11 cellular contexts compared by ENCODE assay signal in the genomic region with DNA sequence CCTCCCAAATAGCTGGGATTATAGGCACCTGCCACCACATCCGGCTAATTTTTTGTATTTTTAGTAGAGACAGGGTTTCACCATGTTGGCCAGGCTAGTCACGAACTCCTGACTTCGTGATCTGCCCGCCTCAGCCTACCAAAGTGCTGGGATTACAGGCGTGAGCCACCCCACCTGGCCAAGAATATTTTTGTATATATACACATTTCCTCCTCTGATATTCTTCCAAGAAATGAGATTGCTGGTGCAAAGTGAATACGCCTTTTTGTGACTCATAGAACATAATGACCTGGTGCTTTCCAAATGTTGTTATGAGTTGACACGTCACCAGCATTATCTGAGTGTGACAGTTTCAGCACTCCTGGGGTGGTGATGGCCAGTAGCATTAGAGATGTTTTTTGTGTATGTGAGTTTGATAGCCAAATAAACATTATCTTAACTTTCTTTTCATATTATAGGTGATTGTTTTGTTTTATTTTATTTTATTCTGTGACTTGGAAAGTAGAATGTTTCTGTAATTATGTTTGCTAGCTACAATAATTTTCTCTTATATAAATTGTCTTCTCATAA. TPM values are rescaled to one million over a fixed set of nuclear protein-coding genes. Genes with fewer than 3 reads are reported as not detected.
DNase-seq lines count a peak whose midpoint lies in the region; ATAC-seq and TF ChIP-seq lines count a peak whose summit lies in the region.
"Had no signal": no experiment of that assay in that cellular context is flagged by ENCODE, and none has a peak within 500 bp of the region (broad histone marks: within the 10 kb centered on the region; RNA-seq: fewer than 3 reads in every experiment).

No MANE protein-coding gene starts in this region.

- TF ChIP-seq POLR2A in suprapubic skin (IDR thresholded peaks at IDR 0.05), result no peak

- no peak for TF ChIP-seq EP300 in suprapubic skin (IDR thresholded peaks at IDR 0.05)

- H3K36me3 Mint-ChIP-seq in activated T-cell treated with anti-CD3 and anti-CD28 coated beads, Interleukin-2, amount 50 U/mL, for 4 hours (ENCODE audit: insufficient read depth), result no peaks in the 10 kb centered on the region

- peak overlapping the region in 1 of 59 donors; percentile 3 for H3K4me3 ChIP-seq in dorsolateral prefrontal cortex
- H3K4me3 ChIP-seq in suprapubic skin, result no peak overlapping the region

- H3K9me3 ChIP-seq in suprapubic skin, result no peaks in the 10 kb centered on the region

- H3K4me1 ChIP-seq in suprapubic skin, result peaks cover 4% of the 10 kb centered on the region

- no peak for DNase-seq in activated T-cell treated with anti-CD3 and anti-CD28 coated beads, Interleukin-2, amount 50 U/mL, for 4 hours
- DNase-seq in activated T-cell treated with anti-CD3 and anti-CD28 coated beads, Interleukin-2, amount 50 U/mL, for 1 hour, result no peak
- DNase-seq in dorsolateral prefrontal cortex (peak in 1 of 10 donors; percentile 50), suprapubic skin (ENCODE audit: low spot score in 2 of 2) (no peak), AML-193 (lab: John Stamatoyannopoulos, UW) (no peak), NCI-H748 (lab: John Stamatoyannopoulos, UW; ENCODE audit: unreplicated experiment) (no peak)

- no peak overlapping the region for H3K4me3 Mint-ChIP-seq in activated T-cell treated with anti-CD3 and anti-CD28 coated beads, Interleukin-2, amount 50 U/mL, for 4 hours
- H3K4me3 Mint-ChIP-seq: B cell; nephron; stimulated activated naive CD8-positive, alpha-beta T cell treated with anti-CD3 and anti-CD28 coated beads, Interleukin-15, Interleukin-2, amounts not matched to agents 100 ng/mL and 50 ng/mL, for 24 hours had no signal

- ATAC-seq in activated T-cell treated with anti-CD3 and anti-CD28 coated beads, Interleukin-2, amount 50 U/mL, for 4 hours, result peak; percentile 48 to 50
- peak; percentile 54 for ATAC-seq in HG03521 (IDR thresholded peaks at IDR 0.05; ENCODE audit: unreplicated experiment)
- no peak for ATAC-seq in GM21423 (IDR thresholded peaks at IDR 0.05; ENCODE audit: unreplicated experiment)

- H3K27me3 ChIP-seq in dorsolateral prefrontal cortex (no peaks in the 10 kb centered on the region), suprapubic skin (no peaks in the 10 kb centered on the region)

- no peaks in the 10 kb centered on the region for H3K36me3 ChIP-seq in suprapubic skin

- peaks cover 2% of the 10 kb centered on the region for H3K4me1 Mint-ChIP-seq in activated T-cell treated with anti-CD3 and anti-CD28 coated beads, Interleukin-2, amount 50 U/mL, for 4 hours (ENCODE audit: low read depth)
- H3K4me1 Mint-ChIP-seq: B cell had no signal

- H3K27me3 Mint-ChIP-seq in activated T-cell treated with anti-CD3 and anti-CD28 coated beads, Interleukin-2, amount 50 U/mL, for 4 hours (ENCODE audit: low read depth), result peaks cover 16% of the 10 kb centered on the region
- H3K27me3 Mint-ChIP-seq: stimulated activated naive CD8-positive, alpha-beta T cell treated with anti-CD3 and anti-CD28 coated beads, Interleukin-15, Interleukin-2, amounts not matched to agents 100 ng/mL and 50 ng/mL, for 24 hours had no signal

- WGBS in suprapubic skin, result 49% methylated on average over 7 of the region's 7 CpGs

- no peak for TF ChIP-seq CTCF in dorsolateral prefrontal cortex (IDR thresholded peaks at IDR 0.05 in 54 of 56, conservative IDR thresholded peaks at IDR 0.05 in 2 of 56; ENCODE audit: low read depth in 1 of 56, partially characterized antibody in 56 of 56)
- no peak for TF ChIP-seq CTCF in suprapubic skin (IDR thresholded peaks at IDR 0.05)

- intact Hi-C loops in dorsolateral prefrontal cortex (cut with DNase I), result no loop called here

- no peaks in the 10 kb centered on the region for H3K9me3 Mint-ChIP-seq in activated T-cell treated with anti-CD3 and anti-CD28 coated beads, Interleukin-2, amount 50 U/mL, for 4 hours
- H3K9me3 Mint-ChIP-seq: nephron; stimulated activated naive CD8-positive, alpha-beta T cell treated with anti-CD3 and anti-CD28 coated beads, Interleukin-15, Interleukin-2, amounts not matched to agents 100 ng/mL and 50 ng/mL, for 24 hours had no signal

- peak overlapping the region in 31 of 59 donors; percentile 4 to 76 (median 36) for H3K27ac ChIP-seq in dorsolateral prefrontal cortex
- H3K27ac ChIP-seq in suprapubic skin, result peak overlapping the region; percentile 59

RNA-seq across cellular contexts. Expression of gene KCNK1, which starts 54.9 kb away (rescaled TPM):
- total RNA-seq in activated T-cell treated with anti-CD3 and anti-CD28 coated beads, Interleukin-2, amount 50 U/mL, for 4 hours, result 1 to 10 TPM; 1.2 to 5.2 (median 3.1) TPM
- 100 to 1,000 TPM in 12 of 120 experiments, 10 to 100 TPM in 108; 32.0 to 140 (median 72.4) TPM for total RNA-seq in dorsolateral prefrontal cortex
- 10 to 100 TPM in 2 of 4 donors, 1 to 10 TPM in 2; 7.5 to 18.7 (median 11.9) TPM for total RNA-seq in suprapubic skin
- total RNA-seq: B cell had no signal
